In genomic region chr21:31570824-31571425, GRCh38 we compare ENCODE assay signal across 28 cellular contexts.
"Had no signal": no experiment of that assay in that cellular context is flagged by ENCODE, and none has a peak within 500 bp of the region (broad histone marks: within the 10 kb centered on the region; RNA-seq: fewer than 3 reads in every experiment).

No MANE protein-coding gene starts in this region.

- H3K36me3 ChIP-seq: colonic mucosa, gastrocnemius medialis, left ventricle myocardium inferior, neutrophil, ovary, right lobe of liver, vagina had no signal

- H3K4me3 Mint-ChIP-seq: activated naive CD8-positive, alpha-beta T cell; activated T-cell treated with anti-CD3 and anti-CD28 coated beads, Interleukin-2, amount 50 U/mL, for 72 hours; nephron progenitor cell; type B pancreatic cell had no signal

- H3K27ac Mint-ChIP-seq: activated naive CD8-positive, alpha-beta T cell; activated T-cell treated with anti-CD3 and anti-CD28 coated beads, Interleukin-2, amount 50 U/mL, for 72 hours; nephron progenitor cell; progenitor cell of endocrine pancreas; type B pancreatic cell had no signal

- DNase-seq: activated CD4-positive, alpha-beta T cell treated with anti-CD3 and anti-CD28 coated beads for 4 hours; activated CD4-positive, alpha-beta T cell treated with anti-CD3 and anti-CD28 coated beads, Interleukin-2, amount 50 U/mL, for 4 hours; activated naive CD4-positive, alpha-beta T cell; activated T-cell treated with anti-CD3 and anti-CD28 coated beads for 4 hours; activated T-cell treated with anti-CD3 and anti-CD28 coated beads, Interleukin-2, amount 50 U/mL, for 72 hours; anterior cingulate cortex; body of pancreas; cerebellar nuclear complex; colonic mucosa; effector CD8-positive, alpha-beta T cell; gastrocnemius medialis; glutamatergic neuron; left ventricle myocardium inferior; naive B cell; nephron progenitor cell; ovary; right lobe of liver; stimulated activated CD4-positive, alpha-beta T cell treated with anti-CD3 and anti-CD28 coated beads, Interleukin-4, amount 100 ng/mL, for 1 hour; stimulated activated naive CD8-positive, alpha-beta T cell treated with anti-CD3 and anti-CD28 coated beads, Interleukin-15, Interleukin-2, amounts not matched to agents 100 U/mL and 50 U/mL, for 24 hours; testis had no signal

- H3K27me3 ChIP-seq: body of pancreas, colonic mucosa, gastrocnemius medialis, neutrophil, ovary, right lobe of liver, testis, vagina had no signal

- H3K27me3 Mint-ChIP-seq: activated naive CD8-positive, alpha-beta T cell; naive B cell; type B pancreatic cell had no signal

- H3K4me3 ChIP-seq: body of pancreas, colonic mucosa, gastrocnemius medialis, left ventricle myocardium inferior, lung, ovary, right lobe of liver, testis, vagina had no signal

- H3K9me3 ChIP-seq: body of pancreas, colonic mucosa, gastrocnemius medialis, neutrophil, ovary, right lobe of liver, testis, vagina had no signal

- FAIRE-seq: endometrium, islet of Langerhans had no signal

- H3K9me3 Mint-ChIP-seq: activated T-cell treated with anti-CD3 and anti-CD28 coated beads, Interleukin-2, amount 50 U/mL, for 72 hours had no signal

- H3K36me3 Mint-ChIP-seq: activated naive CD8-positive, alpha-beta T cell; naive B cell; type B pancreatic cell had no signal

- H3K27ac ChIP-seq: body of pancreas, colonic mucosa, gastrocnemius medialis, left ventricle myocardium inferior, neutrophil, ovary, right lobe of liver, testis, vagina had no signal

- H3K4me1 ChIP-seq: body of pancreas, colonic mucosa, gastrocnemius medialis, left ventricle myocardium inferior, right lobe of liver, vagina had no signal

- H3K4me1 Mint-ChIP-seq: naive B cell had no signal

- ATAC-seq: activated T-cell treated with anti-CD3 and anti-CD28 coated beads, Interleukin-2, amount 50 U/mL, for 72 hours; body of pancreas; gastrocnemius medialis; right lobe of liver; stimulated activated naive CD8-positive, alpha-beta T cell treated with anti-CD3 and anti-CD28 coated beads, Interleukin-15, Interleukin-2, amounts not matched to agents 100 U/mL and 50 U/mL, for 24 hours had no signal
